Comparison of ENCODE assay signal across 1 cellular context in the genomic region with DNA sequence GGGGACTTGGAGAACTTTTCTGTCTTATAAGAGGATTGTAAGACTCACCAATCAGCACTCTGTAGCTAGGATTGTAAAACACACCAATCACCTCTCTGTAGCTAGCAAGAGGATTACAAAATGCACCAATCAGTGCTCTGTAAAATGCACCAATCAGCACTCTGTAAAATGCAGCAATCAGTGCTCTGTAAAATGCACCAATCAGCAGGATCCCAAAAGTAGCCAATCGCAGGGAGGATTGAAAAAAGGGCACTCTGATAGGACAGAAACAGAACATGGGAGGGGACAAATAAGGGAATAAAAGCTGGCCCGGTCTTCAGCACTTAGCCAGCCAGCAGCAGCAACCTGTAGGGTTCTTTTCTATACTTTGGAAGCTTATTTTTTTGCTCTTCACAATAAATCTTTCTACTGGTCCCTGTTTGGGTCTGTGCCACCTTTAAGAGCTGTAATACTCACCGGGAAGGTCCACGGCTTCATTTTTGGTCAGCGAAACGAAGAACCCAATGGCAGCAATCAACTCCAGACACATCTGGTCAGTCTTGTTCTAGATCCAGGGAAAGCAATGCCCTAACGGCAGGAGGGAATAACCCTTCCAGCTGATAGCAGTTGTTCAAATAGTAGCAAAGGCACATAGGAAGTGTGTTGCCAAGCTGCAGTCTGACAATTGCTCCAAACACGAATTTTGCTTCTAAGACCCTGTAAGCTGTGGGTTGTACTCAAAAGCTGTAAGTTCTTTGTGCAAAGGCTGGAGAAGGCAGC.
TF ChIP-seq lines count a peak whose summit lies in the region.

No MANE protein-coding gene starts in this region.

TF ChIP-seq in SK-N-SH treated with all-trans-retinoic acid at 6 μM for 48 hours, 23 proteins besides CTCF, POLR2A, EP300 and RAD21 (continued from another document):
- TF ChIP-seq, protein P1, sequence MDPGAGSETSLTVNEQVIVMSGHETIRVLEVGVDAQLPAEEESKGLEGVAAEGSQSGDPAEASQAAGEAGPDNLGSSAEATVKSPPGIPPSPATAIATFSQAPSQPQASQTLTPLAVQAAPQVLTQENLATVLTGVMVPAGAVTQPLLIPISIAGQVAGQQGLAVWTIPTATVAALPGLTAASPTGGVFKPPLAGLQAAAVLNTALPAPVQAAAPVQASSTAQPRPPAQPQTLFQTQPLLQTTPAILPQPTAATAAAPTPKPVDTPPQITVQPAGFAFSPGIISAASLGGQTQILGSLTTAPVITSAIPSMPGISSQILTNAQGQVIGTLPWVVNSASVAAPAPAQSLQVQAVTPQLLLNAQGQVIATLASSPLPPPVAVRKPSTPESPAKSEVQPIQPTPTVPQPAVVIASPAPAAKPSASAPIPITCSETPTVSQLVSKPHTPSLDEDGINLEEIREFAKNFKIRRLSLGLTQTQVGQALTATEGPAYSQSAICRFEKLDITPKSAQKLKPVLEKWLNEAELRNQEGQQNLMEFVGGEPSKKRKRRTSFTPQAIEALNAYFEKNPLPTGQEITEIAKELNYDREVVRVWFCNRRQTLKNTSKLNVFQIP (CRISPR knock-in tag; IDR thresholded peaks at IDR 0.05; ENCODE audit: borderline replicate concordance, low read depth), result no peak
- no peak for TF ChIP-seq SNAI2 (CRISPR knock-in tag; IDR thresholded peaks at IDR 0.05)
- TF ChIP-seq ZC3H10 (CRISPR knock-in tag; IDR thresholded peaks at IDR 0.05), result no peak
- TF ChIP-seq TCF4 (CRISPR knock-in tag; IDR thresholded peaks at IDR 0.05; ENCODE audit: borderline replicate concordance), result no peak
- no peak for TF ChIP-seq CSRNP3 (CRISPR knock-in tag; IDR thresholded peaks at IDR 0.05)
- no peak for TF ChIP-seq ESRRG (CRISPR knock-in tag; IDR thresholded peaks at IDR 0.05)
- no peak for TF ChIP-seq TOX (CRISPR knock-in tag; IDR thresholded peaks at IDR 0.05; ENCODE audit: borderline replicate concordance)
- no peak for TF ChIP-seq CREB5 (CRISPR knock-in tag; IDR thresholded peaks at IDR 0.05; ENCODE audit: low read depth)
- no peak for TF ChIP-seq RARB (CRISPR knock-in tag; IDR thresholded peaks at IDR 0.05)
- no peak for TF ChIP-seq PPARA (CRISPR knock-in tag; IDR thresholded peaks at IDR 0.05; ENCODE audit: borderline replicate concordance)
- no peak for TF ChIP-seq ZNF8 (CRISPR knock-in tag; IDR thresholded peaks at IDR 0.05)
